Comparison of ENCODE assay signal across 22 cellular contexts in the genomic region with DNA sequence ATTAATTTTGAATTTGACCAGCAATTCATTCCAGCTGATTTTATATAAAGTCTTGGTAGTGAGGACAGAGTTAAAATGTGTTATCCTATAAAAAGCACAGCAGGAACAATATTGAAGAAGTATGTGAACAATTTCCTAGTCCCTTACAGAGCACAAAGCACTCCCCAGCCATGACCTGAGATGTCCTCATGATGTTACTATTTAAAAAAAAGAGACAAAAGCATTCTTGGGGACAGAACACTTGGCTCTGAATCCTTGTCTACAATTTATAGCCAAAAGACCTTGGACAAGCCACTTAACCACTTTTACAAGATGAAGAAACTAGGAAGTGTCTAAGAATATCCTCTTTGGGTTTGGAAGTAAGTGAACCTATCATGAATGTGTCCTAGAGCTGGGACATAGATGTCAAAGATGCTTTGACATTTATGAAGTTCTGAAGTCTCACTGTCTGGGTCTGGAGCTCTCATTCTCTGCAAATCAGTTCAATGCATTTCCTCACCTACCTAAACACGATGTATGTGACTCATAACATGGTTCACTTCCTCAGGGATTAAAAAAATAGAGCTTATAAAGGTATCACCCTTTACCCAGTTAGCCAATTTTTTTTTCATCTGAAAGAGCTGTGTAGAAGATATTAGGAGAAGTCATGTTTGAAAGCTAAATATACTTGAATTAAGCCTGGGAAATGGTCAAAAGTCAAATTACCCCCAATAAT.
DNase-seq lines count a peak whose midpoint lies in the region; ATAC-seq and TF ChIP-seq lines count a peak whose summit lies in the region.
"Had no signal": no experiment of that assay in that cellular context is flagged by ENCODE, and none has a peak within 500 bp of the region (broad histone marks: within the 10 kb centered on the region; RNA-seq: fewer than 3 reads in every experiment).

No MANE protein-coding gene starts in this region.

- dilution Hi-C loops in mammary epithelial cell (cut with HindIII; ENCODE audit: low sequenced_read_pairs), result no loop called here

- in situ Hi-C loops in mammary epithelial cell (cut with MboI; ENCODE audit: low sequenced_read_pairs in 2 of 2), result loop anchor here (10.0 to 25.0 kb wide), 2 partner anchors 106 to 364 kb away; no protein-coding TSS in a partner anchor

- no peak overlapping the region for H3K4me2 ChIP-seq in mammary epithelial cell (ENCODE audit: insufficient read depth, low read depth, low read length)
- no peak overlapping the region for H3K4me2 ChIP-seq in smooth muscle cell
- H3K4me2 ChIP-seq: BLaER1 treated with 17β-estradiol and CSF1 and Interleukin-3, amounts not matched to agents 10 nM and 100 nM; PC-9 had no signal

- no peaks in the 10 kb centered on the region for H3K9me3 ChIP-seq in mammary epithelial cell (replicated peaks; ENCODE audit: insufficient read depth, low read length)
- no peaks in the 10 kb centered on the region for H3K9me3 ChIP-seq in right atrium auricular region
- no peaks in the 10 kb centered on the region for H3K9me3 ChIP-seq in smooth muscle cell (replicated peaks; ENCODE audit: low read depth)
- no peaks in the 10 kb centered on the region for H3K9me3 ChIP-seq in stomach
- H3K9me3 ChIP-seq: mucosa of descending colon, neutrophil, thyroid gland had no signal

- CTCF ChIA-PET in mammary epithelial cell (lab: Charles Lee; ENCODE audit: low non-redundant PET), result no interaction called here

- peaks cover 18% of the 10 kb centered on the region for H3K79me2 ChIP-seq in mammary epithelial cell (ENCODE audit: insufficient read depth, low read length)
- H3K79me2 ChIP-seq in smooth muscle cell (ENCODE audit: low read depth), result peaks cover 62% of the 10 kb centered on the region

- TF ChIP-seq EP300 in stomach (IDR thresholded peaks at IDR 0.05), result no peak

- H2AFZ ChIP-seq in mammary epithelial cell (ENCODE audit: low read depth, low read length) (no peak overlapping the region), smooth muscle cell (ENCODE audit: low read depth) (no peak overlapping the region)
- H2AFZ ChIP-seq: PC-9 had no signal

- no peak for ATAC-seq in GM19463 (IDR thresholded peaks at IDR 0.05; ENCODE audit: unreplicated experiment)
- ATAC-seq: K562, mucosa of descending colon had no signal

- H3K36me3 ChIP-seq in mammary epithelial cell (ENCODE audit: insufficient read depth, low read length), result no peaks in the 10 kb centered on the region
- H3K36me3 ChIP-seq in right atrium auricular region, result no peaks in the 10 kb centered on the region
- no peaks in the 10 kb centered on the region for H3K36me3 ChIP-seq in smooth muscle cell (ENCODE audit: low read depth)
- H3K36me3 ChIP-seq in stomach, result no peaks in the 10 kb centered on the region
- H3K36me3 ChIP-seq: neutrophil, thyroid gland had no signal

- intact Hi-C loops in mammary epithelial cell (cut with micrococcal nuclease), result no loop called here
- intact Hi-C loops in stomach (cut with DNase I; ENCODE audit: low total_unique reads), result no loop called here

- peaks cover 38% of the 10 kb centered on the region for H3K4me1 ChIP-seq in mammary epithelial cell (ENCODE audit: insufficient read depth, low read length)
- peaks cover 0 to 59% of the 10 kb centered on the region in 2 donors for H3K4me1 ChIP-seq in right atrium auricular region
- peaks cover 10% of the 10 kb centered on the region for H3K4me1 ChIP-seq in smooth muscle cell (ENCODE audit: low read depth)
- H3K4me1 ChIP-seq in stomach, result peaks cover 0 to 24% (median 11%) of the 10 kb centered on the region in 4 donors

- peaks cover 33% of the 10 kb centered on the region for H3F3A ChIP-seq in smooth muscle cell (ENCODE audit: low read depth)

- no peak for TF ChIP-seq CTCF in mammary epithelial cell (conservative IDR thresholded peaks at IDR 0.05 in 1 of 2, IDR thresholded peaks at IDR 0.05 in 1 of 2; ENCODE audit: extremely low read depth in 1 of 2, insufficient read depth in 1 of 2, low read depth in 1 of 2, low read length in 2 of 2)
- TF ChIP-seq CTCF in right atrium auricular region (IDR thresholded peaks at IDR 0.05), result no peak
- no peak for TF ChIP-seq CTCF in smooth muscle cell (IDR thresholded peaks at IDR 0.05; ENCODE audit: borderline replicate concordance, insufficient read depth, poor library complexity, severe bottlenecking)
- no peak for TF ChIP-seq CTCF in stomach (IDR thresholded peaks at IDR 0.05)

- H3K27ac ChIP-seq in mammary epithelial cell (ENCODE audit: insufficient read depth, low read depth, low read length) (no peak overlapping the region), right atrium auricular region (peak overlapping the region; percentile 18 to 52), smooth muscle cell (ENCODE audit: low read depth) (peak overlapping the region; percentile 46), stomach (peak overlapping the region in 1 of 5 donors; percentile 32)
- H3K27ac ChIP-seq: BLaER1 treated with 17β-estradiol and CSF1 and Interleukin-3, amounts not matched to agents 10 nM and 100 nM; neutrophil; PC-9 had no signal

- TF ChIP-seq POLR2A in stomach (IDR thresholded peaks at IDR 0.05), result no peak

- 0% methylated on average over 1 of the region's 1 CpG for WGBS in mammary epithelial cell (ENCODE audit: low coverage, missing lambda C conversion rate)
- WGBS in smooth muscle cell (ENCODE audit: low lambda C conversion rate), result 26% methylated on average over 1 of the region's 1 CpG
- WGBS in stomach, 5 donors, result 0 to 61% (median 40%) methylated on average over 1 of the region's 1 CpG

- H4K20me1 ChIP-seq in mammary epithelial cell (ENCODE audit: insufficient read depth, low read length) (no peaks in the 10 kb centered on the region), smooth muscle cell (ENCODE audit: low read depth) (no peaks in the 10 kb centered on the region)

- H3K9ac ChIP-seq in mammary epithelial cell (ENCODE audit: insufficient read depth, low read length) (no peak overlapping the region), smooth muscle cell (ENCODE audit: low read depth) (no peak overlapping the region)
- H3K9ac ChIP-seq: BLaER1 treated with 17β-estradiol and CSF1 and Interleukin-3, amounts not matched to agents 10 nM and 100 nM had no signal

- DNase-seq in HT1080 (ENCODE audit: low read depth) (peak; percentile 62), mammary epithelial cell (peak; percentile 60), right atrium auricular region (ENCODE audit: low spot score) (no peak), smooth muscle cell (lab: John Stamatoyannopoulos, UW; ENCODE audit: unreplicated experiment) (no peak), C1 segment of cervical spinal cord (lab: John Stamatoyannopoulos, UW) (no peak), stomach (no peak)
- no peak for DNase-seq in activated naive CD4-positive, alpha-beta T cell treated with anti-CD3 and anti-CD28 coated beads, Interleukin-2, amount 50 U/mL, for 16 hours
- DNase-seq: activated naive CD4-positive, alpha-beta T cell treated with anti-CD3 and anti-CD28 coated beads, Interleukin-2, amount 10 ng/mL, durations not matched to agents 7 days and 5 days; activated T-cell treated with anti-CD3 and anti-CD28 coated beads for 4 hours; DMS153; H7; hippocampal formation; mucosa of descending colon; NCI-H1048; NCI-H774; thyroid gland had no signal

- BruUV-seq in mammary epithelial cell (replicated peaks; lab: Mats Ljungman, UMichigan), result no TSS peak

- H3K4me3 ChIP-seq in mammary epithelial cell (replicated peaks in 1 of 3; ENCODE audit: insufficient read depth in 1 of 3, low read depth in 2 of 3, low read length in 3 of 3) (no peak overlapping the region), right atrium auricular region (no peak overlapping the region), smooth muscle cell (no peak overlapping the region), stomach (no peak overlapping the region)
- H3K4me3 ChIP-seq: BLaER1 treated with 17β-estradiol and CSF1 and Interleukin-3, amounts not matched to agents 10 nM and 100 nM; K562; mucosa of descending colon; PC-9; skin epidermis; thyroid gland had no signal

- H3K27me3 ChIP-seq in mammary epithelial cell (ENCODE audit: insufficient read depth, low read length), result no peaks in the 10 kb centered on the region
- no peaks in the 10 kb centered on the region for H3K27me3 ChIP-seq in right atrium auricular region
- no peaks in the 10 kb centered on the region for H3K27me3 ChIP-seq in smooth muscle cell (ENCODE audit: low read depth)
- no peaks in the 10 kb centered on the region for H3K27me3 ChIP-seq in stomach
- H3K27me3 ChIP-seq: BLaER1 treated with 17β-estradiol and CSF1 and Interleukin-3, amounts not matched to agents 10 nM and 100 nM; neutrophil; thyroid gland had no signal

Comparison
In these comparisons a context has a peak if more than half of its experiments do, and no peak if none do; other contexts are left out.
1. DNase-seq: peak in HT1080 (single experiment) and mammary epithelial cell (single experiment); none in right atrium auricular region (single experiment), smooth muscle cell (single experiment), C1 segment of cervical spinal cord (0 of 14), stomach (single experiment) and activated naive CD4-positive, alpha-beta T cell treated with anti-CD3 and anti-CD28 coated beads, Interleukin-2, amount 50 U/mL, for 16 hours (single experiment).